In the genomic region with DNA sequence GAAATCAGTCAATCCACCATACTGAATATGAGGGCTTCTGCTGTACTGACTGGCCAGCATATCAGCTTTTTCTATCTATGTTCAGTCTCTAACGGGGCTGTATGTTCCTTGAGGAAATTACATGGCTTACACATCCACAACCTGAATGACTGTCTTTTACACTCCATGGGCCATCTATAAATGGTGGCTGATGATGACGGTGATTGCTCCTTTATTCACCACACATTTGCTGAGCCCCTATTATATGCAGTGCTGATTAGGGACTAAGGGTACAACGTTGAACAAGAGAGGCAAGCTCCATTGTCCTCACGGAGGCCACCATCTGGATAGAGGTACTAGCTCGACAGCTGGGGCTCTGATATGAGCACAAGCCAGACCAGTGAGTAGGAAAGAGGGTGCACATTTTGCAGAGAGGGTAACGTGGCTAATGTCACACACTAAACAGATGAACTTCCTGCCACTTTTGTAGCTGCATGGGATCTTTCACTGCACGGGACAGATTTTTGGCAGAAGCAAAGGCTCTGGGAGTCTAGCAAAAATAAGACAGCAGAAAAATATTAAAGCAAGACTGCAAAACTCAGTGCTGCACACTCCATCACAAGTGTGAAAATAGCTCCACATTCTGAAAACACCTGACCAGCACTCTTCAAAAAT, we compare ENCODE assay signal across 33 cellular contexts. TPM values are rescaled to one million over a fixed set of nuclear protein-coding genes. Genes with fewer than 3 reads are reported as not detected.
"Had no signal": no experiment of that assay in that cellular context is flagged by ENCODE, and none has a peak within 500 bp of the region (broad histone marks: within the 10 kb centered on the region; RNA-seq: fewer than 3 reads in every experiment).

No MANE protein-coding gene starts in this region.

- H3K4me1 Mint-ChIP-seq: activated B cell treated with CpG ODN at 0.5 μM for 24 hours; activated naive CD4-positive, alpha-beta T cell treated with anti-CD3 and anti-CD28 coated beads, Interleukin-2, amount 50 U/mL, for 24 hours had no signal

- H3K9me3 Mint-ChIP-seq: activated B cell treated with CpG ODN at 0.5 μM for 24 hours; activated CD4-positive, alpha-beta T cell treated with anti-CD3 and anti-CD28 coated beads, Interleukin-2, amount 10 ng/mL, durations not matched to agents 24 days and 14 days; activated naive CD4-positive, alpha-beta T cell treated with anti-CD3 and anti-CD28 coated beads, Interleukin-2, amount 50 U/mL, for 24 hours; activated T-cell treated with anti-CD3 and anti-CD28 coated beads, Interleukin-2, amount 50 U/mL, for 24 hours; activated T-helper 1 cell treated with anti-CD3 and anti-CD28 coated beads, Interleukin-12 subunit alpha, Interleukin-12 subunit beta, Interleukin-2, Interleukin-4 antibody, amounts not matched to agents 30 ng/mL and 10 ng/mL and 1 ng/mL, durations not matched to agents 14 hours and 24 hours and 36 hours; T-helper 1 cell treated with Interleukin-12 subunit alpha and Interleukin-12 subunit beta and Interleukin-4 antibody, amounts not matched to agents 30 μg/mL and 1 μg/mL, for 36 hours had no signal

- H3K36me3 Mint-ChIP-seq: activated CD8-positive, alpha-beta memory T cell treated with anti-CD3 and anti-CD28 coated beads, Interleukin-2, amount 10 ng/mL, durations not matched to agents 7 days and 5 days; activated naive CD4-positive, alpha-beta T cell treated with anti-CD3 and anti-CD28 coated beads, Interleukin-2, amount 50 U/mL, for 24 hours had no signal

- H3K27ac Mint-ChIP-seq: activated B cell treated with CpG ODN at 0.5 μM for 24 hours; activated CD4-positive, alpha-beta T cell treated with anti-CD3 and anti-CD28 coated beads, Interleukin-2, amount 10 ng/mL, durations not matched to agents 24 days and 14 days; activated CD8-positive, alpha-beta memory T cell treated with anti-CD3 and anti-CD28 coated beads, Interleukin-2, amount 10 ng/mL, durations not matched to agents 7 days and 5 days; activated naive CD4-positive, alpha-beta T cell treated with anti-CD3 and anti-CD28 coated beads, Interleukin-2, amount 50 U/mL, for 24 hours; activated T-cell treated with anti-CD3 and anti-CD28 coated beads, Interleukin-2, amount 50 U/mL, for 24 hours; activated T-helper 1 cell treated with anti-CD3 and anti-CD28 coated beads, Interleukin-12 subunit alpha, Interleukin-12 subunit beta, Interleukin-2, Interleukin-4 antibody, amounts not matched to agents 30 ng/mL and 10 ng/mL and 1 ng/mL, durations not matched to agents 14 hours and 24 hours and 36 hours; T-helper 1 cell treated with Interleukin-12 subunit alpha and Interleukin-12 subunit beta and Interleukin-4 antibody, amounts not matched to agents 30 μg/mL and 1 μg/mL, for 36 hours had no signal

- H3K4me3 Mint-ChIP-seq: activated B cell treated with CpG ODN at 0.5 μM for 24 hours; activated CD4-positive, alpha-beta T cell treated with anti-CD3 and anti-CD28 coated beads, Interleukin-2, amount 10 ng/mL, durations not matched to agents 24 days and 14 days; activated CD8-positive, alpha-beta memory T cell treated with anti-CD3 and anti-CD28 coated beads, Interleukin-2, amount 10 ng/mL, durations not matched to agents 7 days and 5 days; activated naive CD4-positive, alpha-beta T cell treated with anti-CD3 and anti-CD28 coated beads, Interleukin-2, amount 50 U/mL, for 24 hours; activated T-cell treated with anti-CD3 and anti-CD28 coated beads, Interleukin-2, amount 50 U/mL, for 24 hours; activated T-helper 1 cell treated with anti-CD3 and anti-CD28 coated beads, Interleukin-12 subunit alpha, Interleukin-12 subunit beta, Interleukin-2, Interleukin-4 antibody, amounts not matched to agents 30 ng/mL and 10 ng/mL and 1 ng/mL, durations not matched to agents 14 hours and 24 hours and 36 hours; T-helper 1 cell treated with Interleukin-12 subunit alpha and Interleukin-12 subunit beta and Interleukin-4 antibody, amounts not matched to agents 30 μg/mL and 1 μg/mL, for 36 hours had no signal

- ATAC-seq: activated CD8-positive, alpha-beta memory T cell treated with anti-CD3 and anti-CD28 coated beads, Interleukin-2, amount 10 ng/mL, durations not matched to agents 7 days and 5 days; Panc1; SK-N-SH treated with all-trans-retinoic acid at 6 μM for 48 hours had no signal

- DNase-seq: activated B cell treated with CpG ODN at 0.5 μM for 24 hours; activated CD4-positive, alpha-beta T cell treated with anti-CD3 and anti-CD28 coated beads for 1 hour; activated CD4-positive, alpha-beta T cell treated with anti-CD3 and anti-CD28 coated beads, Interleukin-2, amount 10 ng/mL, durations not matched to agents 24 days and 14 days; activated CD4-positive, alpha-beta T cell treated with anti-CD3 and anti-CD28 coated beads, Interleukin-2, amount 50 U/mL, for 48 hours; activated CD8-positive, alpha-beta memory T cell treated with anti-CD3 and anti-CD28 coated beads, Interleukin-2, amount 10 ng/mL, durations not matched to agents 7 days and 5 days; activated effector memory CD4-positive, alpha-beta T cell treated with Interleukin-2 at 50 U/mL for 16 hours; activated naive CD4-positive, alpha-beta T cell; activated T-cell treated with anti-CD3 and anti-CD28 coated beads, Interleukin-2, amount 50 U/mL, for 24 hours; aorta; caudate nucleus; colonic mucosa; KG1; NCI-H1048; NCI-H1417; NCI-H187; NCI-H2081; NCI-H510A treated with DMSO at 0.1 percent for 48 hours; NCI-H774; NK-92 treated with Interleukin-12 subunit alpha and Interleukin-12 subunit beta, amount 100 ng/mL, for 24 hours; OCI-M1; Right ventricle myocardium superior; RPMI8226; SW 1271; T-helper 9 cell had no signal

RNA-seq across cellular contexts. Expression of a gene that starts 30.6 kb away (rescaled TPM):
- total RNA-seq: activated B cell treated with CpG ODN at 0.5 μM for 24 hours; activated CD4-positive, alpha-beta T cell treated with anti-CD3 and anti-CD28 coated beads, Interleukin-2, amount 10 ng/mL, durations not matched to agents 24 days and 14 days; activated T-helper 1 cell treated with anti-CD3 and anti-CD28 coated beads, Interleukin-12 subunit alpha, Interleukin-12 subunit beta, Interleukin-2, Interleukin-4 antibody, amounts not matched to agents 30 ng/mL and 10 ng/mL and 1 ng/mL, durations not matched to agents 14 hours and 24 hours and 36 hours; Right ventricle myocardium superior; SJSA1 had no signal

RNA-seq across cellular contexts. Expression of a gene that starts 57.0 kb away (rescaled TPM):
- total RNA-seq: activated CD4-positive, alpha-beta T cell treated with anti-CD3 and anti-CD28 coated beads, Interleukin-2, amount 10 ng/mL, durations not matched to agents 24 days and 14 days; activated T-helper 1 cell treated with anti-CD3 and anti-CD28 coated beads, Interleukin-12 subunit alpha, Interleukin-12 subunit beta, Interleukin-2, Interleukin-4 antibody, amounts not matched to agents 30 ng/mL and 10 ng/mL and 1 ng/mL, durations not matched to agents 14 hours and 24 hours and 36 hours; cerebellum; LHCN-M2; M059J; Right ventricle myocardium superior; SJSA1 had no signal
